25 cellular contexts compared by ENCODE assay signal in the genomic region with DNA sequence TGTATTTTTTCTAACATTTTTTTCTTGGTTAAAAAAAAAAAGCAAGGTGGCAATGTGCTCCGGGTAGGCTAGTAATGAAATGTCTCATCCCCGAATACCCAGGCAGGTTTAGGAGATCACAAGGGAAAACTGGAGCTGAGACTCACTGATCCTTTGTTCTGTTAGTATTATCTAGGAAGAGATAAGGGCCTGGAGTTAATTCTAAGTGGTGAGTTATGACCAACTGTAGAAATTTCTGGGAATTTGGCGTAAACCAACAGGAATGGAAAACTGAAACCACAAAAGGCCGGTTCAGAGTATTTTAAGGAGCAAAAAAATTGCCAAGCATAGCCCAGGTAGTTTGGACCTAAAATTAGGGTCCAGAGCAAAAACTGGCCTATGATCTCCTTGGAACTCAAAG. TPM values are rescaled to one million over a fixed set of nuclear protein-coding genes. Genes with fewer than 3 reads are reported as not detected.
A peak's percentile ranks its signal among the peaks of the same experiment; 100 is the strongest.
DNase-seq lines count a peak whose midpoint lies in the region; ATAC-seq, FAIRE-seq and TF ChIP-seq lines count a peak whose summit lies in the region.
"Had no signal": no experiment of that assay in that cellular context is flagged by ENCODE, and none has a peak within 500 bp of the region (broad histone marks: within the 10 kb centered on the region; RNA-seq: fewer than 3 reads in every experiment).

No MANE protein-coding gene starts in this region.

- H3K36me3 Mint-ChIP-seq in CD4-positive, CD25-positive, alpha-beta regulatory T cell, result peaks cover 58% of the 10 kb centered on the region
- H3K36me3 Mint-ChIP-seq in T-cell (peaks cover 69% of the 10 kb centered on the region), astrocyte (ENCODE audit: low read depth, unreplicated experiment) (peaks cover 35% of the 10 kb centered on the region), memory B cell (peaks cover 30% of the 10 kb centered on the region)

- peak overlapping the region; percentile 56 to 81 (median 59) for H3K27ac Mint-ChIP-seq in CD4-positive, CD25-positive, alpha-beta regulatory T cell
- peak overlapping the region; percentile 97 to 99 for H3K27ac Mint-ChIP-seq in T-cell
- no peak overlapping the region for H3K27ac Mint-ChIP-seq in astrocyte (ENCODE audit: unreplicated experiment)
- peak overlapping the region; percentile 50 for H3K27ac Mint-ChIP-seq in memory B cell

- H3K4me1 ChIP-seq in CD4-positive, CD25-positive, alpha-beta regulatory T cell (ENCODE audit: control insufficient read depth, insufficient read depth, low read length, poor library complexity, severe bottlenecking), result peaks cover 56% of the 10 kb centered on the region
- peaks cover 5% of the 10 kb centered on the region for H3K4me1 ChIP-seq in astrocyte (ENCODE audit: insufficient read depth, low read length)
- no peaks in the 10 kb centered on the region for H3K4me1 ChIP-seq in ovary (ENCODE audit: insufficient read depth)

- TF ChIP-seq CTCF in astrocyte (IDR thresholded peaks at IDR 0.05; ENCODE audit: insufficient read depth, low read depth, low read length) (no peak), ovary (IDR thresholded peaks at IDR 0.05) (no peak)

- no peak for FAIRE-seq in astrocyte (lab: Jason Lieb, UNC)
- FAIRE-seq: endothelial cell of umbilical vein, GM12891, GM19239 had no signal

- peaks cover 16 to 97% (median 59%) of the 10 kb centered on the region in 4 donors for H3K4me1 Mint-ChIP-seq in CD4-positive, CD25-positive, alpha-beta regulatory T cell
- H3K4me1 Mint-ChIP-seq in T-cell (peaks cover 93 to 95% (median 94%) of the 10 kb centered on the region in 3 donors), astrocyte (ENCODE audit: low read depth, unreplicated experiment) (peaks cover 5% of the 10 kb centered on the region), memory B cell (peaks cover 22% of the 10 kb centered on the region)

- peak overlapping the region in 1 of 4 donors; percentile 15 for H3K4me3 Mint-ChIP-seq in CD4-positive, CD25-positive, alpha-beta regulatory T cell
- H3K4me3 Mint-ChIP-seq in T-cell (peak overlapping the region in 1 of 3 donors; percentile 74), astrocyte (ENCODE audit: unreplicated experiment) (no peak overlapping the region), memory B cell (no peak overlapping the region)
- H3K4me3 Mint-ChIP-seq: activated B cell treated with CpG ODN at 0.5 μM for 24 hours had no signal

- no peaks in the 10 kb centered on the region for H3K9me3 Mint-ChIP-seq in CD4-positive, CD25-positive, alpha-beta regulatory T cell
- H3K9me3 Mint-ChIP-seq in T-cell (no peaks in the 10 kb centered on the region), astrocyte (ENCODE audit: unreplicated experiment) (no peaks in the 10 kb centered on the region), memory B cell (no peaks in the 10 kb centered on the region)
- H3K9me3 Mint-ChIP-seq: activated B cell treated with CpG ODN at 0.5 μM for 24 hours had no signal

- H3K27me3 Mint-ChIP-seq in CD4-positive, CD25-positive, alpha-beta regulatory T cell, result no peaks in the 10 kb centered on the region
- H3K27me3 Mint-ChIP-seq in T-cell, result no peaks in the 10 kb centered on the region
- H3K27me3 Mint-ChIP-seq in astrocyte (ENCODE audit: low read depth, unreplicated experiment), result no peaks in the 10 kb centered on the region
- no peaks in the 10 kb centered on the region for H3K27me3 Mint-ChIP-seq in memory B cell
- H3K27me3 Mint-ChIP-seq: activated B cell treated with CpG ODN at 0.5 μM for 24 hours had no signal

- 66 to 78% (median 75%) methylated on average over 4 of the region's 4 CpGs for WGBS in ovary, 3 donors

- ATAC-seq in CD4-positive, CD25-positive, alpha-beta regulatory T cell (ENCODE audit: low read depth in 2 of 2), result no peak
- ATAC-seq in T-cell (replicated peaks in 1 of 4) (no peak), memory B cell (ENCODE audit: low read depth) (no peak)

- H3K4me3 ChIP-seq in CD4-positive, CD25-positive, alpha-beta regulatory T cell (ENCODE audit: low read depth, low read length), result no peak overlapping the region
- H3K4me3 ChIP-seq in astrocyte (ENCODE audit: insufficient read depth, low read depth, low read length) (no peak overlapping the region), ovary (no peak overlapping the region)
- H3K4me3 ChIP-seq: coronary artery, lung, MG63, tibial artery had no signal

- DNase-seq in CD4-positive, CD25-positive, alpha-beta regulatory T cell, result no peak
- DNase-seq in T-cell (no peak), astrocyte (ENCODE audit: low read depth) (peak; percentile 74), memory B cell (ENCODE audit: low spot score in 2 of 2) (no peak), activated gamma-delta T cell (lab: John Stamatoyannopoulos, UW) (no peak), germinal center (ENCODE audit: low spot score) (no peak), ovary (no peak)
- DNase-seq: activated B cell treated with CpG ODN at 0.5 μM for 24 hours; activated effector memory CD4-positive, alpha-beta T cell treated with Interleukin-2 at 50 U/mL for 16 hours; brain microvascular endothelial cell; DMS79; foreskin fibroblast; MG63; NCI-H1436 treated with DMSO at 0.1 percent for 48 hours; NCI-H510A treated with DMSO at 0.1 percent for 48 hours; occipital lobe; stimulated activated naive CD4-positive, alpha-beta T cell treated with Interleukin-2 at 50 U/mL for 16 hours; tibial artery had no signal

- POLR2A ChIA-PET in T-cell (lab: Charles Lee), result interaction anchor here in 1 of 2 donors (1.1 kb wide), 1 partner anchor 31 kb away, joined by 3 read pairs; no protein-coding TSS in a partner anchor

- CTCF ChIA-PET in T-cell (lab: Charles Lee), result interaction anchor here in 1 of 2 donors (1.7 kb wide), 1 partner anchor 19 kb away, joined by 5 read pairs; no protein-coding TSS in a partner anchor

- intact Hi-C loops in ovary (cut with DNase I), result no loop called here

- TF ChIP-seq EP300 in ovary (IDR thresholded peaks at IDR 0.05), result no peak

- peaks cover 93% of the 10 kb centered on the region for H4K20me1 ChIP-seq in astrocyte (ENCODE audit: insufficient read depth, low read length)

- peaks cover 54% of the 10 kb centered on the region for H3K79me2 ChIP-seq in astrocyte (ENCODE audit: insufficient read depth, low read length)

- no peak overlapping the region for H2AFZ ChIP-seq in astrocyte (ENCODE audit: low read depth, low read length)

- TF ChIP-seq POLR2A in ovary (IDR thresholded peaks at IDR 0.05), result no peak

- no peak overlapping the region for H3K4me2 ChIP-seq in astrocyte (ENCODE audit: low read length)

- H3K9ac ChIP-seq in astrocyte (ENCODE audit: low read length), result no peak overlapping the region

- peaks cover 76% of the 10 kb centered on the region for H3K36me3 ChIP-seq in CD4-positive, CD25-positive, alpha-beta regulatory T cell (ENCODE audit: control insufficient read depth, insufficient read depth, low read length)
- H3K36me3 ChIP-seq in astrocyte (ENCODE audit: insufficient read depth, low read length) (peaks cover 80% of the 10 kb centered on the region), ovary (no peaks in the 10 kb centered on the region)

- no peaks in the 10 kb centered on the region for H3K9me3 ChIP-seq in CD4-positive, CD25-positive, alpha-beta regulatory T cell (ENCODE audit: control insufficient read depth in 2 of 2, low read length in 2 of 2)
- no peaks in the 10 kb centered on the region for H3K9me3 ChIP-seq in astrocyte (ENCODE audit: insufficient read depth, low read depth, low read length)
- no peaks in the 10 kb centered on the region for H3K9me3 ChIP-seq in ovary
- H3K9me3 ChIP-seq: MG63, tibial artery had no signal

- H3K27me3 ChIP-seq in CD4-positive, CD25-positive, alpha-beta regulatory T cell (ENCODE audit: control insufficient read depth, insufficient read depth, low read length), result no peaks in the 10 kb centered on the region
- H3K27me3 ChIP-seq in astrocyte (ENCODE audit: insufficient read depth, low read length), result no peaks in the 10 kb centered on the region
- no peaks in the 10 kb centered on the region for H3K27me3 ChIP-seq in ovary
- H3K27me3 ChIP-seq: brain microvascular endothelial cell, MG63, tibial artery had no signal

- H3K27ac ChIP-seq in CD4-positive, CD25-positive, alpha-beta regulatory T cell (ENCODE audit: insufficient read depth, low read length, poor library complexity, severe bottlenecking), result peak overlapping the region; percentile 57
- H3K27ac ChIP-seq in astrocyte (ENCODE audit: low read depth, low read length), result no peak overlapping the region
- H3K27ac ChIP-seq in ovary, result no peak overlapping the region
- H3K27ac ChIP-seq: brain microvascular endothelial cell, coronary artery, tibial artery had no signal

RNA-seq across cellular contexts. Expression of gene PPM1M, which starts 12.4 kb away (rescaled TPM):
- 80.7 TPM for total RNA-seq in CD4-positive, CD25-positive, alpha-beta regulatory T cell
- 100 to 1,000 TPM in 1 of 4 donors, 10 to 100 TPM in 3; 55.5 to 104 (median 74.9) TPM for polyA plus RNA-seq in CD4-positive, CD25-positive, alpha-beta regulatory T cell
- total RNA-seq in T-cell, result 10 to 100 TPM; 63.4 to 78.1 (median 73.4) TPM
- total RNA-seq in astrocyte, result 8.9 and 9.1 TPM in 2 replicates
- total RNA-seq in ovary, result 10 to 100 TPM; 15.4 to 32.4 (median 23.4) TPM
- polyA plus RNA-seq in ovary, result 10 to 100 TPM; 25.7 to 48.4 TPM

RNA-seq across cellular contexts. Expression of gene TWF2, which starts 19.0 kb away (rescaled TPM):
- 62.4 TPM for total RNA-seq in CD4-positive, CD25-positive, alpha-beta regulatory T cell
- 100 to 1,000 TPM; 116 to 142 (median 131) TPM for polyA plus RNA-seq in CD4-positive, CD25-positive, alpha-beta regulatory T cell
- total RNA-seq in T-cell (10 to 100 TPM; 49.8 to 99.9 (median 88.3) TPM), astrocyte (103 and 105 TPM in 2 replicates), ovary (10 to 100 TPM; 34.0 to 56.3 (median 43.3) TPM)
- 10 to 100 TPM; 14.3 to 40.7 TPM for polyA plus RNA-seq in ovary

RNA-seq across cellular contexts. Expression of gene WDR82, which starts 20.5 kb away (rescaled TPM):
- total RNA-seq in CD4-positive, CD25-positive, alpha-beta regulatory T cell, result 116 TPM
- 100 to 1,000 TPM in 2 of 4 donors, 10 to 100 TPM in 2; 85.9 to 111 (median 103) TPM for polyA plus RNA-seq in CD4-positive, CD25-positive, alpha-beta regulatory T cell
- total RNA-seq in T-cell, result 100 to 1,000 TPM; 119 to 159 (median 154) TPM
- total RNA-seq in astrocyte, result 57.4 and 59.7 TPM in 2 replicates
- 100 to 1,000 TPM in 2 of 7 donors, 10 to 100 TPM in 5; 36.4 to 104 (median 95.2) TPM for total RNA-seq in ovary
- polyA plus RNA-seq in ovary, result 100 to 1,000 TPM in 1 of 2 donors, 10 to 100 TPM in 1; 55.3 to 110 TPM

RNA-seq across cellular contexts. Expression of gene GLYCTK, which starts 29.7 kb away (rescaled TPM):
- total RNA-seq in CD4-positive, CD25-positive, alpha-beta regulatory T cell, result 41.8 TPM
- 10 to 100 TPM; 11.1 to 17.9 (median 13.1) TPM for polyA plus RNA-seq in CD4-positive, CD25-positive, alpha-beta regulatory T cell
- 10 to 100 TPM; 36.7 to 42.5 (median 37.5) TPM for total RNA-seq in T-cell
- total RNA-seq in astrocyte, result 4.8 and 5.2 TPM in 2 replicates
- total RNA-seq in ovary, result 10 to 100 TPM in 1 of 7 donors, 1 to 10 TPM in 6; 3.7 to 12.2 (median 6.2) TPM
- 1 to 10 TPM in 1 of 2 donors, under 1 TPM in 1; 0.83 to 6.8 TPM for polyA plus RNA-seq in ovary

RNA-seq across cellular contexts. Expression of gene TLR9, which starts 32.5 kb away (rescaled TPM):
- total RNA-seq in CD4-positive, CD25-positive, alpha-beta regulatory T cell, result 0.27 TPM
- polyA plus RNA-seq in CD4-positive, CD25-positive, alpha-beta regulatory T cell, result under 1 TPM in 1 of 4 donors, not detected in 3; 0.16 TPM
- total RNA-seq in T-cell (1 to 10 TPM in 3 of 5 donors, under 1 TPM in 1, not detected in 1; 0.54 to 2.9 (median 2.1) TPM), astrocyte (0.25 and 0.36 TPM in 2 replicates), ovary (1 to 10 TPM in 1 of 7 donors, under 1 TPM in 4, not detected in 2; 0.22 to 1.5 (median 0.74) TPM)
- under 1 TPM; 0.15 to 0.58 TPM for polyA plus RNA-seq in ovary
- total RNA-seq: endothelial cell of umbilical vein, kidney epithelial cell, RPMI7951 had no signal
- polyA plus RNA-seq: endothelial cell of umbilical vein had no signal
